In the genomic region with DNA sequence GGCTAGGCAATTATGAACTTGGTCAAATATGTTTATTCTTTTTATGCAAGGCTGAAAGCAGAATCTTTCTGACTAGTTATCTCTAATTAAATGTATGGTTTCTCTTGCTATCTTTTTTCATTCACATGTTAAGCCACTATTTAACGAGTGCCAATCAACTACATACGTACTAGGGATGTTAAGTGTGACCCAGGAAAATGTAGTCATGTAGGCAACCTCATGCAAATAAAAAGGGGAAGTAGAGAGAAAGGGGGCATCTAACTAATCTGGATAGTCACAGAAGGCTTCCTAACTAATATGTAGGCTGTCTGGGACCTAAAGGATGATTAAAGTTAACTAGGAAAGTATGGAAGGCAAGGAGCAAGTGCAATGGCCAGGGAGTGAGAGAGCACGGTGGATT, we compare ENCODE assay signal across 1 cellular context.
A peak's percentile ranks its signal among the peaks of the same experiment; 100 is the strongest.
TF ChIP-seq lines count a peak whose summit lies in the region.

No MANE protein-coding gene starts in this region.

TF ChIP-seq in GM12878, 131 proteins besides CTCF, POLR2A, EP300 and RAD21:
- TF ChIP-seq MTA2 (IDR thresholded peaks at IDR 0.05; ENCODE audit: low read depth) (peak; percentile 35; the same call in 1 of the 2 replicates), MEF2A (IDR thresholded peaks at IDR 0.05; ENCODE audit: insufficient read depth, low read depth, low read length) (no peak), YY1 (IDR thresholded peaks at IDR 0.05; ENCODE audit: low read depth, low read length) (no peak), WRNIP1 (IDR thresholded peaks at IDR 0.05; ENCODE audit: borderline replicate concordance, low read depth, low read length) (no peak), USF1 (IDR thresholded peaks at IDR 0.05; ENCODE audit: borderline replicate concordance, extremely low read length, insufficient read depth, low read depth, low read length) (no peak), SKIL (IDR thresholded peaks at IDR 0.05; ENCODE audit: low read depth, poor library complexity, severe bottlenecking) (no peak), PKNOX1 (IDR thresholded peaks at IDR 0.05) (peak; percentile 87), SPI1 (IDR thresholded peaks at IDR 0.05; ENCODE audit: borderline replicate concordance, insufficient read depth, low read depth, low read length) (peak; percentile 36; the same call in 1 of the 2 replicates)
- TF ChIP-seq, protein P1, sequence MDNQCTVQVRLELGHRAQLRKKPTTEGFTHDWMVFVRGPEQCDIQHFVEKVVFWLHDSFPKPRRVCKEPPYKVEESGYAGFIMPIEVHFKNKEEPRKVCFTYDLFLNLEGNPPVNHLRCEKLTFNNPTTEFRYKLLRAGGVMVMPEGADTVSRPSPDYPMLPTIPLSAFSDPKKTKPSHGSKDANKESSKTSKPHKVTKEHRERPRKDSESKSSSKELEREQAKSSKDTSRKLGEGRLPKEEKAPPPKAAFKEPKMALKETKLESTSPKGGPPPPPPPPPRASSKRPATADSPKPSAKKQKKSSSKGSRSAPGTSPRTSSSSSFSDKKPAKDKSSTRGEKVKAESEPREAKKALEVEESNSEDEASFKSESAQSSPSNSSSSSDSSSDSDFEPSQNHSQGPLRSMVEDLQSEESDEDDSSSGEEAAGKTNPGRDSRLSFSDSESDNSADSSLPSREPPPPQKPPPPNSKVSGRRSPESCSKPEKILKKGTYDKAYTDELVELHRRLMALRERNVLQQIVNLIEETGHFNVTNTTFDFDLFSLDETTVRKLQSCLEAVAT (IDR thresholded peaks at IDR 0.05) = no peak
- TF ChIP-seq, protein P2, sequence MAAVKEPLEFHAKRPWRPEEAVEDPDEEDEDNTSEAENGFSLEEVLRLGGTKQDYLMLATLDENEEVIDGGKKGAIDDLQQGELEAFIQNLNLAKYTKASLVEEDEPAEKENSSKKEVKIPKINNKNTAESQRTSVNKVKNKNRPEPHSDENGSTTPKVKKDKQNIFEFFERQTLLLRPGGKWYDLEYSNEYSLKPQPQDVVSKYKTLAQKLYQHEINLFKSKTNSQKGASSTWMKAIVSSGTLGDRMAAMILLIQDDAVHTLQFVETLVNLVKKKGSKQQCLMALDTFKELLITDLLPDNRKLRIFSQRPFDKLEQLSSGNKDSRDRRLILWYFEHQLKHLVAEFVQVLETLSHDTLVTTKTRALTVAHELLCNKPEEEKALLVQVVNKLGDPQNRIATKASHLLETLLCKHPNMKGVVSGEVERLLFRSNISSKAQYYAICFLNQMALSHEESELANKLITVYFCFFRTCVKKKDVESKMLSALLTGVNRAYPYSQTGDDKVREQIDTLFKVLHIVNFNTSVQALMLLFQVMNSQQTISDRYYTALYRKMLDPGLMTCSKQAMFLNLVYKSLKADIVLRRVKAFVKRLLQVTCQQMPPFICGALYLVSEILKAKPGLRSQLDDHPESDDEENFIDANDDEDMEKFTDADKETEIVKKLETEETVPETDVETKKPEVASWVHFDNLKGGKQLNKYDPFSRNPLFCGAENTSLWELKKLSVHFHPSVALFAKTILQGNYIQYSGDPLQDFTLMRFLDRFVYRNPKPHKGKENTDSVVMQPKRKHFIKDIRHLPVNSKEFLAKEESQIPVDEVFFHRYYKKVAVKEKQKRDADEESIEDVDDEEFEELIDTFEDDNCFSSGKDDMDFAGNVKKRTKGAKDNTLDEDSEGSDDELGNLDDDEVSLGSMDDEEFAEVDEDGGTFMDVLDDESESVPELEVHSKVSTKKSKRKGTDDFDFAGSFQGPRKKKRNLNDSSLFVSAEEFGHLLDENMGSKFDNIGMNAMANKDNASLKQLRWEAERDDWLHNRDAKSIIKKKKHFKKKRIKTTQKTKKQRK (IDR thresholded peaks at IDR 0.05; ENCODE audit: low read depth, low read length) = no peak
